10 cellular contexts compared by ENCODE assay signal in the genomic region with DNA sequence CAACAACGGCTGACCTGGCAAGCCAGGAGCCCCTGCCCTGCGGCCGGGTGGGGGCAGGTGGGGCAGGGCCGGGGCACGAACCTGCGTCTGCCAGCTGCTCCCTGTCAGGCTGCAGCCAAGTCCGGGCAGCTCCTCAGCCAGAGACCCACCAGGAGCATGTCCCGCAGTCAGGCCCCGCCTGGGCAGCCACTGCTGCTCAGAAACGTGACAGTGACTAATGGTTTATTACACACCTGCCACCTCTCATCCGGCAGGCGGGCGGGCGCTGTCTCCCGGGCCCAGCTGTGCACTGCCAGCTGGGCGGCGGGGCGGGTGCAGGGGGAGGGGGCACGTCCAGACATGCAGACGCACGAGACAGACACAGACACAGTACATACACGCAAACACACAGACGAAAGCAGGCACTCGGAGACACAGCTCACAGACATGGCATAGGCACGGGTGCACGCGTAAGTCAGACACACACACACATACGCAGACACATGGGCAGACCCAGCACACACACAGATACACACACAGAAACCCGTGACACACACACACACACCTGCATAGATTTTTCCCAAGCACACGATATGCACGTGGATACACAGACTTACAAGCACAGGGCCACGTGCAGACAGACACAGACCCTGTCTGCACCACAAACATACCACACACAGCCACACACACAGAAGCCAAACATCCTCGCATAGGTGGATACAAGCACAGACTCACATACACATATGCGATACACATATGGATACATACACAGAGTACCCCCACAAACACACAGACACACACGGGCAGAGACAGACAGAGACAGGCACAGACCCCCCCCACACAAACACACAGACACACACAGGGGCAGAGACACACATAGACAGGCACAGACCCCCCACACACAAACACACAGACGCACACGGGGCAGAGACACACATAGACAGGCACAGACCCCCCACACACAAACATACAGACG.
DNase-seq lines count a peak whose midpoint lies in the region; ATAC-seq and TF ChIP-seq lines count a peak whose summit lies in the region.
"Had no signal": no experiment of that assay in that cellular context is flagged by ENCODE, and none has a peak within 500 bp of the region (broad histone marks: within the 10 kb centered on the region; RNA-seq: fewer than 3 reads in every experiment).

No MANE protein-coding gene starts in this region.

- WGBS in mammary epithelial cell (ENCODE audit: low coverage, missing lambda C conversion rate): 45% methylated on average over 14 of the region's 38 CpGs
- 33% methylated on average over 38 of the region's 38 CpGs for WGBS in prostate gland

- H3K9ac ChIP-seq in mammary epithelial cell (ENCODE audit: insufficient read depth, low read length): no peak overlapping the region

- no peak overlapping the region for H2AFZ ChIP-seq in mammary epithelial cell (ENCODE audit: low read depth, low read length)

- no peak for TF ChIP-seq POLR2A in prostate gland (IDR thresholded peaks at IDR 0.05)

- H3K4me3 Mint-ChIP-seq in natural killer cell: no peak overlapping the region
- H3K4me3 Mint-ChIP-seq: HFFc6, memory B cell had no signal

- BruUV-seq in mammary epithelial cell (replicated peaks; lab: Mats Ljungman, UMichigan): no TSS peak

- H3K9me3 Mint-ChIP-seq in natural killer cell: no peaks in the 10 kb centered on the region
- H3K9me3 Mint-ChIP-seq: HFFc6, memory B cell had no signal

- no peaks in the 10 kb centered on the region for H3K36me3 Mint-ChIP-seq in natural killer cell
- H3K36me3 Mint-ChIP-seq: memory B cell had no signal

- no peak overlapping the region for H3K4me3 ChIP-seq in mammary epithelial cell (replicated peaks in 1 of 3; ENCODE audit: insufficient read depth in 1 of 3, low read depth in 2 of 3, low read length in 3 of 3)
- no peak overlapping the region for H3K4me3 ChIP-seq in prostate gland

- intact Hi-C loops in mammary epithelial cell (cut with micrococcal nuclease) (loop anchor here (5.0 kb wide), 1 partner anchor 37 kb away; no protein-coding TSS in a partner anchor), prostate gland (cut with DNase I) (no loop called here), natural killer cell (cut with micrococcal nuclease) (no loop called here)

- H3K4me1 ChIP-seq in mammary epithelial cell (ENCODE audit: insufficient read depth, low read length) (peaks cover 33% of the 10 kb centered on the region), prostate gland (replicated peaks) (no peaks in the 10 kb centered on the region)

- no peaks in the 10 kb centered on the region for H3K79me2 ChIP-seq in mammary epithelial cell (ENCODE audit: insufficient read depth, low read length)

- peak; percentile 52 for ATAC-seq in HG03432 (IDR thresholded peaks at IDR 0.05; ENCODE audit: unreplicated experiment)
- ATAC-seq in GM18498 (IDR thresholded peaks at IDR 0.05; ENCODE audit: unreplicated experiment): no peak
- ATAC-seq in HG03095 (IDR thresholded peaks at IDR 0.05; ENCODE audit: unreplicated experiment): no peak
- ATAC-seq in natural killer cell: no peak

- no peak overlapping the region for H3K27ac ChIP-seq in mammary epithelial cell (ENCODE audit: insufficient read depth, low read depth, low read length)
- H3K27ac ChIP-seq in prostate gland: no peak overlapping the region

- H3K27ac Mint-ChIP-seq in natural killer cell: no peak overlapping the region
- H3K27ac Mint-ChIP-seq: HFFc6, memory B cell had no signal

- peaks cover 0 to 8% of the 10 kb centered on the region in 2 donors for H3K27me3 Mint-ChIP-seq in natural killer cell (ENCODE audit: low read depth in 2 of 2)

- CTCF ChIA-PET in mammary epithelial cell (lab: Charles Lee; ENCODE audit: low non-redundant PET): interaction anchor here (0.6 kb wide), 1 partner anchor 67 kb away, joined by 6 read pairs; no protein-coding TSS in a partner anchor

- H3K4me1 Mint-ChIP-seq in natural killer cell: no peaks in the 10 kb centered on the region

- H3K27me3 ChIP-seq in mammary epithelial cell (ENCODE audit: insufficient read depth, low read length) (no peaks in the 10 kb centered on the region), prostate gland (replicated peaks; ENCODE audit: insufficient read depth) (no peaks in the 10 kb centered on the region)

- H3K36me3 ChIP-seq in mammary epithelial cell (ENCODE audit: insufficient read depth, low read length) (no peaks in the 10 kb centered on the region), prostate gland (no peaks in the 10 kb centered on the region)

- H4K20me1 ChIP-seq in mammary epithelial cell (ENCODE audit: insufficient read depth, low read length): no peaks in the 10 kb centered on the region

- no peaks in the 10 kb centered on the region for H3K9me3 ChIP-seq in mammary epithelial cell (replicated peaks; ENCODE audit: insufficient read depth, low read length)
- no peaks in the 10 kb centered on the region for H3K9me3 ChIP-seq in prostate gland

- dilution Hi-C loops in mammary epithelial cell (cut with HindIII; ENCODE audit: low sequenced_read_pairs): no loop called here

- in situ Hi-C loops in mammary epithelial cell (cut with MboI; ENCODE audit: low sequenced_read_pairs in 2 of 2): no loop called here

- TF ChIP-seq CTCF in mammary epithelial cell (conservative IDR thresholded peaks at IDR 0.05 in 1 of 2, IDR thresholded peaks at IDR 0.05 in 1 of 2; ENCODE audit: extremely low read depth in 1 of 2, insufficient read depth in 1 of 2, low read depth in 1 of 2, low read length in 2 of 2) (no peak), prostate gland (IDR thresholded peaks at IDR 0.05) (no peak), natural killer cell (IDR thresholded peaks at IDR 0.05) (no peak)

- DNase-seq in NCI-H2196 treated with DMSO at 0.1 percent for 48 hours (lab: John Stamatoyannopoulos, UW; ENCODE audit: unreplicated experiment) (peak; percentile 70), mammary epithelial cell (peak; percentile 78), prostate gland (ENCODE audit: low spot score) (peak; percentile 84), HK-2 (ENCODE audit: unreplicated experiment) (no peak), natural killer cell (no peak)
- DNase-seq: HFFc6 had no signal

- peak overlapping the region; percentile 24 for H3K4me2 ChIP-seq in mammary epithelial cell (ENCODE audit: insufficient read depth, low read depth, low read length)

Comparison
In these comparisons a context has a peak if more than half of its experiments do, and no peak if none do; other contexts are left out.
1. DNase-seq: peak in NCI-H2196 treated with DMSO at 0.1 percent for 48 hours (single experiment), mammary epithelial cell (single experiment) and prostate gland (single experiment); none in HK-2 (single experiment) and natural killer cell (single experiment).